ENCODE assay signal across 1 cellular context in the genomic region with DNA sequence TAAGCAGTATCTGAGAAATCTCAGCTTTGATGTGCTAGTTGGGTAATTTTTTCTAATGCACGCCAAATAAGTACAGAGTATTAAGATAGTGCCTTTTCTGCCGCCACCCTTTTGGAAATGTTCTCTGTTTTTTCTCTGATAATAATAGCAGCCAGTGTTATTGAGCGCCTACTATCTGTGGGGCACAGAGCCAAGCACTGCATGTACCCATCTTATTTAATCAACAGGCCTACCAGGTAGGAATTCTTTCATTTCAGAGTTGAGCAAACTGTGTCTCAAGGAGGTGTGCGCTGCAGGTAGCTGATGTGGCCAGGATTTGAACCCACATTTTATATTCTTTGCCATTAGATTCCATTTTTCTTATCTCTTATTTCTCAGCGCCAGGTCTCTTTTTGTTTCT.
TF ChIP-seq lines count a peak whose summit lies in the region.

No MANE protein-coding gene starts in this region.

TF ChIP-seq in H1, 55 proteins besides CTCF, POLR2A, EP300 and RAD21:
- TF ChIP-seq ASH2L (IDR thresholded peaks at IDR 0.05; ENCODE audit: low read length) (no peak), SP1 (IDR thresholded peaks at IDR 0.05; ENCODE audit: low read depth, low read length) (no peak)
